Comparison of ENCODE assay signal across 27 cellular contexts in the genomic region with DNA sequence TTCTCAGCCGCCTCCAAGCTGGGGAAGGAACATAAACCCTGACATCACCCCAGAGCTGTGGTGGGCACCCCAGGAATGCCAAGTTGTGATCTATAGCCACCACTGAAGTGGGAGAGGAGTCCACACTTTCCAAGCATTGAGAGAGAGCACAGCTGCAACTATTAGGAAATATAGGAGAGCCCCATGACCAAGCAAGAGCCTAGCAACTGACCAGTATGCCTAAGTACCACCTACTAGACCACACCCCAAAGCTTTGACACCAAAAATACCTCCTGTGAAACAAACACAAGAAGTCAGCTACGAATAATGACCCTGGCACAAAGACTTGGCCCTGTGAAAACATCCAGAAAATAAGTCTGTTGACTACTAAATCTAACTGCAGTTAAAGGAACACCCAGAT.
"Had no signal": no experiment of that assay in that cellular context is flagged by ENCODE, and none has a peak within 500 bp of the region (broad histone marks: within the 10 kb centered on the region; RNA-seq: fewer than 3 reads in every experiment).

No MANE protein-coding gene starts in this region.

- H3K9me3 ChIP-seq: ovary, right lobe of liver, suprapubic skin, thoracic aorta, tibial artery, upper lobe of right lung, uterus had no signal

- H3K4me3 ChIP-seq: hepatocyte, left ventricle myocardium inferior, lung, ovary, right atrium auricular region, right lobe of liver, skin epidermis, suprapubic skin, thoracic aorta, tibial artery, upper lobe of right lung, uterus had no signal

- H3K4me3 Mint-ChIP-seq: memory B cell; naive thymus-derived CD8-positive, alpha-beta T cell; nephron; neural crest cell; stimulated activated effector memory CD8-positive, alpha-beta T cell treated with anti-CD3 and anti-CD28 coated beads, Interleukin-12 subunit alpha, Interleukin-12 subunit beta, amount 100 ng/mL, for 72 hours; stimulated activated naive CD8-positive, alpha-beta T cell treated with anti-CD3 and anti-CD28 coated beads, Interleukin-15, Interleukin-2, amounts not matched to agents 100 ng/mL and 50 ng/mL, for 24 hours had no signal

- ATAC-seq: naive thymus-derived CD8-positive, alpha-beta T cell; stimulated activated effector memory CD8-positive, alpha-beta T cell treated with anti-CD3 and anti-CD28 coated beads, Interleukin-12 subunit alpha, Interleukin-12 subunit beta, amount 100 ng/mL, for 72 hours had no signal

- H3K27ac ChIP-seq: hepatocyte, left ventricle myocardium inferior, ovary, right atrium auricular region, right lobe of liver, skin epidermis, suprapubic skin, thoracic aorta, tibial artery, upper lobe of right lung, uterus had no signal

- H3K36me3 ChIP-seq: left ventricle myocardium inferior, ovary, right atrium auricular region, right lobe of liver, suprapubic skin, thoracic aorta, tibial artery, upper lobe of right lung, uterus had no signal

- H3K36me3 Mint-ChIP-seq: memory B cell; naive thymus-derived CD8-positive, alpha-beta T cell; stimulated activated effector memory CD8-positive, alpha-beta T cell treated with anti-CD3 and anti-CD28 coated beads, Interleukin-12 subunit alpha, Interleukin-12 subunit beta, amount 100 ng/mL, for 72 hours had no signal

- H3K4me1 ChIP-seq: left ventricle myocardium inferior, right atrium auricular region, right lobe of liver, suprapubic skin, tibial artery, upper lobe of right lung, uterus had no signal

- H3K4me1 Mint-ChIP-seq: memory B cell; naive thymus-derived CD8-positive, alpha-beta T cell; nephron; neural crest cell; stimulated activated effector memory CD8-positive, alpha-beta T cell treated with anti-CD3 and anti-CD28 coated beads, Interleukin-12 subunit alpha, Interleukin-12 subunit beta, amount 100 ng/mL, for 72 hours had no signal

- H3K27ac Mint-ChIP-seq: memory B cell; naive thymus-derived CD8-positive, alpha-beta T cell; nephron; progenitor cell of endocrine pancreas; stimulated activated effector memory CD8-positive, alpha-beta T cell treated with anti-CD3 and anti-CD28 coated beads, Interleukin-12 subunit alpha, Interleukin-12 subunit beta, amount 100 ng/mL, for 72 hours; stimulated activated naive CD8-positive, alpha-beta T cell treated with anti-CD3 and anti-CD28 coated beads, Interleukin-15, Interleukin-2, amounts not matched to agents 100 ng/mL and 50 ng/mL, for 24 hours had no signal

- DNase-seq: islet precursor cell; left ventricle myocardium inferior; naive thymus-derived CD8-positive, alpha-beta T cell; nucleus accumbens; ovary; right lobe of liver; stimulated activated CD4-positive, alpha-beta T cell treated with anti-CD3 and anti-CD28 coated beads, Interleukin-12 subunit alpha, Interleukin-12 subunit beta, amount 100 ng/mL, for 4 hours; stimulated activated CD4-positive, alpha-beta T cell treated with anti-CD3 and anti-CD28 coated beads, Interleukin-15, amount 100 ng/mL, for 24 hours; stimulated activated CD4-positive, alpha-beta T cell treated with anti-CD3 and anti-CD28 coated beads, Interleukin-2, amount 100 ng/mL, for 24 hours; stimulated activated CD4-positive, alpha-beta T cell treated with anti-CD3 and anti-CD28 coated beads, Interleukin-4, amount 100 ng/mL, for 1 hour; stimulated activated naive CD4-positive, alpha-beta T cell; tibial artery; trophoblast cell; upper lobe of right lung; uterus had no signal

- H3K27me3 ChIP-seq: hepatocyte, ovary, right atrium auricular region, right lobe of liver, suprapubic skin, tibial artery, upper lobe of right lung, uterus had no signal

- H3K27me3 Mint-ChIP-seq: memory B cell; progenitor cell of endocrine pancreas; stimulated activated naive CD8-positive, alpha-beta T cell treated with anti-CD3 and anti-CD28 coated beads, Interleukin-15, Interleukin-2, amounts not matched to agents 100 ng/mL and 50 ng/mL, for 24 hours had no signal
